ENCODE assay signal across 8 cellular contexts in genomic region chr7:141551773-141552162, GRCh38. TPM values are rescaled to one million over a fixed set of nuclear protein-coding genes. Genes with fewer than 3 reads are reported as not detected.
DNase-seq lines count a peak whose midpoint lies in the region; FAIRE-seq and TF ChIP-seq lines count a peak whose summit lies in the region.

No MANE protein-coding gene starts in this region.

- intact Hi-C loops in dorsolateral prefrontal cortex (cut with DNase I): loop anchor here (5.0 to 10.0 kb wide), 4 partner anchors 93 to 537 kb away; partner anchors contain the start of genes SSBP1 (in 2 of the 2), MRPS33 (in 1 of the 2) and TMEM178B (in 1 of the 2)

- no peaks in the 10 kb centered on the region for H3K9me3 ChIP-seq in Loucy (ENCODE audit: insufficient read depth, low read depth, low read length)
- no peaks in the 10 kb centered on the region for H3K9me3 ChIP-seq in neuron (ENCODE audit: low read length)

- no peaks in the 10 kb centered on the region for H3F3A ChIP-seq in Loucy (ENCODE audit: low read depth)

- H3K27me3 ChIP-seq in Loucy (ENCODE audit: insufficient read depth, low read length, poor library complexity, severe bottlenecking) (no peaks in the 10 kb centered on the region), dorsolateral prefrontal cortex (no peaks in the 10 kb centered on the region), neuron (ENCODE audit: insufficient read depth, low read length) (no peaks in the 10 kb centered on the region)

- H3K27ac ChIP-seq in dorsolateral prefrontal cortex: peak overlapping the region in 44 of 59 donors; percentile 17 to 91 (median 71)

- no peak for TF ChIP-seq CTCF in Loucy (conservative IDR thresholded peaks at IDR 0.05; ENCODE audit: low read length)
- TF ChIP-seq CTCF in dorsolateral prefrontal cortex (IDR thresholded peaks at IDR 0.05 in 54 of 56, conservative IDR thresholded peaks at IDR 0.05 in 2 of 56; ENCODE audit: low read depth in 1 of 56, partially characterized antibody in 56 of 56): no peak

- DNase-seq in NCI-H1105 treated with DMSO at 0.1 percent for 48 hours (lab: John Stamatoyannopoulos, UW) (peak; percentile 6), NCI-H1105 (lab: John Stamatoyannopoulos, UW) (no peak), dorsolateral prefrontal cortex (no peak), NCI-H1092 treated with DMSO at 0.1 percent for 48 hours (lab: John Stamatoyannopoulos, UW) (no peak), urothelium cell line (ENCODE audit: low spot score) (no peak)
- DNase-seq in effector CD8-positive, alpha-beta T cell (lab: John Stamatoyannopoulos, UW): no peak

- peak overlapping the region; percentile 100 for H2AFZ ChIP-seq in Loucy (ENCODE audit: low read length)
- peak overlapping the region; percentile 96 for H2AFZ ChIP-seq in neuron (ENCODE audit: low read depth, low read length)

- H3K4me3 ChIP-seq in Loucy (ENCODE audit: low read length, poor library complexity, severe bottlenecking): peak overlapping the region; percentile 92
- peak overlapping the region; percentile 62 to 98 (median 89) for H3K4me3 ChIP-seq in dorsolateral prefrontal cortex
- H3K4me3 ChIP-seq in neuron (ENCODE audit: low read length): peak overlapping the region; percentile 91

- H4K20me1 ChIP-seq in Loucy (ENCODE audit: insufficient read depth, low read length, poor library complexity, severe bottlenecking): no peaks in the 10 kb centered on the region

- H3K36me3 ChIP-seq in Loucy (ENCODE audit: insufficient read depth, low read length): peaks cover 2% of the 10 kb centered on the region; the same call in 1 of the 2 replicates
- H3K36me3 ChIP-seq in neuron (ENCODE audit: insufficient read depth, low read length): peaks cover 19% of the 10 kb centered on the region

- no peaks in the 10 kb centered on the region for H3K9me2 ChIP-seq in Loucy (replicated peaks; ENCODE audit: low read depth, low read length)

- no peak for FAIRE-seq in urothelium cell line (lab: Jason Lieb, UNC)

- H3K4me1 ChIP-seq in Loucy (ENCODE audit: insufficient read depth, low read length, poor library complexity, severe bottlenecking) (peaks cover 23% of the 10 kb centered on the region), neuron (ENCODE audit: insufficient read depth, low read length) (peaks cover 19% of the 10 kb centered on the region)

- peak overlapping the region; percentile 91 for H3K4me2 ChIP-seq in Loucy (ENCODE audit: low read depth, low read length, poor library complexity, severe bottlenecking)

- H3K79me2 ChIP-seq in Loucy (ENCODE audit: insufficient read depth, low read length): peaks cover 15% of the 10 kb centered on the region

- peak overlapping the region; percentile 82 for H3K9ac ChIP-seq in Loucy (ENCODE audit: low read depth, low read length, poor library complexity, severe bottlenecking)

RNA-seq across cellular contexts. Expression of gene AGK, which starts 0.6 kb away (rescaled TPM):
- 10 to 100 TPM; 33.6 to 74.7 (median 51.5) TPM for total RNA-seq in dorsolateral prefrontal cortex
